ENCODE assay signal across 16 cellular contexts in the genomic region with DNA sequence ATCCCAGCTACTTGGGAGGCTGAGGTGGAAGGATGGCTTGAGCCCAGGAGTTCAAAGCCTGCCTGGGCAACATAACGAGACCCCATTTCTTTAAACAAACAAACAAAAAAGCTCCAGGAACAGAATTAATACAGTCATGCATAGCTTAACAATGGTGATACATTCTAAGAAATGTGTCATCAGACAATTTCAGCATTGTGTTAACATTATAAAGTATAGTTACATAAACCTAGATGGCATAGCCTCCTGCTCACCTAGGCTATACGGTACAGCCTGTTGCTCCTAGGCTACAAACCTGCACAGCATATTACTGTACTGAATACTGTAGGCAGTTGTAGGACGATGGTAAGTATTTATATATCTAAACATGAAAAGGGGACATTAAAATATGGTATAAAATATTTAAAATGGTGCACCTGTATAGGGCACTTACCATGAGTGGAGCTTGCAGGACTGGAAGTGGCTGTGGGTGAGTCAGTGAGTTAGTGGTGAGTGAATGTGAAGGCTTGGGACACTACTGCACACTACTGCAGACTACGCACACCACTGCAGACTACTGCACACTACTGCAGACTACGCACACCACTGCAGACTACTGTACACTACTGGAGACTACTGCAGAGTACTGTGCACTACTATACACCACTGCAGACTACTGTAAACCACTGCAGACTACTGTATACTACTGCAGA.
A peak's percentile ranks its signal among the peaks of the same experiment; 100 is the strongest.
DNase-seq lines count a peak whose midpoint lies in the region; ATAC-seq and TF ChIP-seq lines count a peak whose summit lies in the region.
"Had no signal": no experiment of that assay in that cellular context is flagged by ENCODE, and none has a peak within 500 bp of the region (broad histone marks: within the 10 kb centered on the region; RNA-seq: fewer than 3 reads in every experiment).

No MANE protein-coding gene starts in this region.

- ATAC-seq in RWPE2 (ENCODE audit: low read depth) = peak; percentile 81
- peak; percentile 59 for ATAC-seq in esophagus mucosa
- no peak for ATAC-seq in GM21576 (IDR thresholded peaks at IDR 0.05; ENCODE audit: unreplicated experiment)
- ATAC-seq in upper lobe of left lung (ENCODE audit: low FRiP score in 2 of 2) = no peak

- H3K27ac ChIP-seq in mammary epithelial cell (ENCODE audit: insufficient read depth, low read depth, low read length) (no peak overlapping the region), breast epithelium (no peak overlapping the region), RWPE2 (ENCODE audit: poor library complexity, severe bottlenecking) (no peak overlapping the region), upper lobe of left lung (no peak overlapping the region)
- H3K27ac ChIP-seq: BLaER1 treated with 17β-estradiol and CSF1 and Interleukin-3, amounts not matched to agents 10 nM and 100 nM had no signal

- TF ChIP-seq EP300 in upper lobe of left lung (IDR thresholded peaks at IDR 0.05) = no peak

- no peak overlapping the region for H3K9ac ChIP-seq in mammary epithelial cell (ENCODE audit: insufficient read depth, low read length)
- H3K9ac ChIP-seq: BLaER1 treated with 17β-estradiol and CSF1 and Interleukin-3, amounts not matched to agents 10 nM and 100 nM had no signal

- H2AFZ ChIP-seq in mammary epithelial cell (ENCODE audit: low read depth, low read length) = no peak overlapping the region

- H3K4me3 Mint-ChIP-seq in Caco-2 (ENCODE audit: unreplicated experiment) = no peak overlapping the region
- H3K4me3 Mint-ChIP-seq: CD4-positive, CD25-positive, alpha-beta regulatory T cell; H9; IgD-negative memory B cell had no signal

- no peaks in the 10 kb centered on the region for H3K9me3 Mint-ChIP-seq in Caco-2 (ENCODE audit: unreplicated experiment)
- H3K9me3 Mint-ChIP-seq: CD4-positive, CD25-positive, alpha-beta regulatory T cell; H9; IgD-negative memory B cell had no signal

- no peaks in the 10 kb centered on the region for H3K4me1 Mint-ChIP-seq in Caco-2 (ENCODE audit: low read depth, unreplicated experiment)
- H3K4me1 Mint-ChIP-seq: H9, IgD-negative memory B cell had no signal

- TF ChIP-seq POLR2A in breast epithelium (IDR thresholded peaks at IDR 0.05) (no peak), upper lobe of left lung (IDR thresholded peaks at IDR 0.05) (no peak)

- intact Hi-C loops in mammary epithelial cell (cut with micrococcal nuclease) = no loop called here
- intact Hi-C loops in breast epithelium (cut with DNase I; ENCODE audit: low total_unique reads) = no loop called here
- intact Hi-C loops in Caco-2 (cut with micrococcal nuclease; ENCODE audit: unreplicated experiment) = no loop called here

- dilution Hi-C loops in mammary epithelial cell (cut with HindIII; ENCODE audit: low sequenced_read_pairs) = no loop called here

- POLR2A ChIA-PET in Caco-2 (lab: Charles Lee) = no interaction called here

- H3K27ac Mint-ChIP-seq in Caco-2 (ENCODE audit: unreplicated experiment) = no peak overlapping the region
- H3K27ac Mint-ChIP-seq: CD4-positive, CD25-positive, alpha-beta regulatory T cell; H9 had no signal

- DNase-seq in mammary epithelial cell (peak; percentile 12), breast epithelium (ENCODE audit: low spot score in 2 of 2) (no peak), RWPE2 (ENCODE audit: low spot score) (no peak), Caco-2 (no peak), upper lobe of left lung (no peak)
- DNase-seq: 8988T; ACHN; Calu3; CD4-positive, CD25-positive, alpha-beta regulatory T cell; DMS 273 treated with DMSO at 0.1 percent for 48 hours; GOT3; H9 had no signal

- peaks cover 10% of the 10 kb centered on the region for H3K36me3 Mint-ChIP-seq in Caco-2 (ENCODE audit: insufficient read depth, unreplicated experiment)

- in situ Hi-C loops in mammary epithelial cell (cut with MboI; ENCODE audit: low sequenced_read_pairs in 2 of 2) = no loop called here

- no peaks in the 10 kb centered on the region for H3K79me2 ChIP-seq in mammary epithelial cell (ENCODE audit: insufficient read depth, low read length)

- H3K36me3 ChIP-seq in mammary epithelial cell (ENCODE audit: insufficient read depth, low read length) (no peaks in the 10 kb centered on the region), breast epithelium (peaks cover 7% of the 10 kb centered on the region), RWPE2 (ENCODE audit: low read depth) (no peaks in the 10 kb centered on the region), Caco-2 (ENCODE audit: control insufficient read depth, insufficient read depth, low read length) (peaks cover 2% of the 10 kb centered on the region; the same call in 1 of the 2 replicates), upper lobe of left lung (peaks cover 5 to 41% (median 27%) of the 10 kb centered on the region in 4 donors)

- no peak overlapping the region for H3K4me2 ChIP-seq in mammary epithelial cell (ENCODE audit: insufficient read depth, low read depth, low read length)
- H3K4me2 ChIP-seq: BLaER1 treated with 17β-estradiol and CSF1 and Interleukin-3, amounts not matched to agents 10 nM and 100 nM had no signal

- BruUV-seq in mammary epithelial cell (replicated peaks; lab: Mats Ljungman, UMichigan) (no TSS peak), Caco-2 (replicated peaks; lab: Mats Ljungman, UMichigan) (no TSS peak)

- WGBS in mammary epithelial cell (ENCODE audit: low coverage, missing lambda C conversion rate) = 81% methylated on average over 5 of the region's 5 CpGs
- 76 to 86% methylated on average over 5 of the region's 5 CpGs for WGBS in upper lobe of left lung, 2 donors

- H3K9me3 ChIP-seq in mammary epithelial cell (replicated peaks; ENCODE audit: insufficient read depth, low read length) = no peaks in the 10 kb centered on the region
- H3K9me3 ChIP-seq in breast epithelium = no peaks in the 10 kb centered on the region
- no peaks in the 10 kb centered on the region for H3K9me3 ChIP-seq in RWPE2 (ENCODE audit: severe bottlenecking)
- no peaks in the 10 kb centered on the region for H3K9me3 ChIP-seq in Caco-2
- no peaks in the 10 kb centered on the region for H3K9me3 ChIP-seq in upper lobe of left lung

- no peaks in the 10 kb centered on the region for H3K27me3 Mint-ChIP-seq in Caco-2 (ENCODE audit: insufficient read depth, unreplicated experiment)
- H3K27me3 Mint-ChIP-seq: CD4-positive, CD25-positive, alpha-beta regulatory T cell; IgD-negative memory B cell had no signal

- no peak for TF ChIP-seq CTCF in mammary epithelial cell (conservative IDR thresholded peaks at IDR 0.05 in 1 of 2, IDR thresholded peaks at IDR 0.05 in 1 of 2; ENCODE audit: extremely low read depth in 1 of 2, insufficient read depth in 1 of 2, low read depth in 1 of 2, low read length in 2 of 2)
- TF ChIP-seq CTCF in breast epithelium (IDR thresholded peaks at IDR 0.05) = no peak
- TF ChIP-seq CTCF in RWPE2 (IDR thresholded peaks at IDR 0.05; ENCODE audit: poor library complexity, severe bottlenecking) = no peak
- no peak for TF ChIP-seq CTCF in Caco-2 (IDR thresholded peaks at IDR 0.05; ENCODE audit: insufficient read depth in 1 of 2, low read depth in 1 of 2, low read length in 1 of 2, severe bottlenecking in 1 of 2, unreplicated experiment in 1 of 2)
- TF ChIP-seq CTCF in upper lobe of left lung (IDR thresholded peaks at IDR 0.05) = no peak

- H3K4me3 ChIP-seq in mammary epithelial cell (replicated peaks in 1 of 3; ENCODE audit: insufficient read depth in 1 of 3, low read depth in 2 of 3, low read length in 3 of 3) (no peak overlapping the region), breast epithelium (no peak overlapping the region), RWPE2 (ENCODE audit: severe bottlenecking) (no peak overlapping the region), Caco-2 (ENCODE audit: low read depth, low read length) (no peak overlapping the region), upper lobe of left lung (no peak overlapping the region)
- H3K4me3 ChIP-seq: BLaER1 treated with 17β-estradiol and CSF1 and Interleukin-3, amounts not matched to agents 10 nM and 100 nM had no signal

- H3K27me3 ChIP-seq in mammary epithelial cell (ENCODE audit: insufficient read depth, low read length) (no peaks in the 10 kb centered on the region), breast epithelium (no peaks in the 10 kb centered on the region), RWPE2 (ENCODE audit: insufficient read depth, poor library complexity, severe bottlenecking) (no peaks in the 10 kb centered on the region), Caco-2 (replicated peaks; ENCODE audit: control insufficient read depth, insufficient read depth, low read length) (no peaks in the 10 kb centered on the region), upper lobe of left lung (no peaks in the 10 kb centered on the region)
- H3K27me3 ChIP-seq: BLaER1 treated with 17β-estradiol and CSF1 and Interleukin-3, amounts not matched to agents 10 nM and 100 nM had no signal

- H3K4me1 ChIP-seq in mammary epithelial cell (ENCODE audit: insufficient read depth, low read length) (no peaks in the 10 kb centered on the region), breast epithelium (no peaks in the 10 kb centered on the region), RWPE2 (ENCODE audit: insufficient read depth, poor library complexity, severe bottlenecking) (no peaks in the 10 kb centered on the region), Caco-2 (no peaks in the 10 kb centered on the region), upper lobe of left lung (peaks cover 0 to 10% (median 2%) of the 10 kb centered on the region in 4 donors)

- H4K20me1 ChIP-seq in mammary epithelial cell (ENCODE audit: insufficient read depth, low read length) = no peaks in the 10 kb centered on the region
- H4K20me1 ChIP-seq: BLaER1 treated with 17β-estradiol and CSF1 and Interleukin-3, amounts not matched to agents 10 nM and 100 nM had no signal

- CTCF ChIA-PET in mammary epithelial cell (lab: Charles Lee; ENCODE audit: low non-redundant PET) = no interaction called here
- CTCF ChIA-PET in Caco-2 (lab: Charles Lee) = no interaction called here

Comparison
In these comparisons a context has a peak if more than half of its experiments do, and no peak if none do; other contexts are left out.
1. ATAC-seq: peak in RWPE2 (single experiment) and esophagus mucosa (single experiment); none in GM21576 (single experiment) and upper lobe of left lung (0 of 2).